ENCODE assay signal across 28 cellular contexts in the genomic region with DNA sequence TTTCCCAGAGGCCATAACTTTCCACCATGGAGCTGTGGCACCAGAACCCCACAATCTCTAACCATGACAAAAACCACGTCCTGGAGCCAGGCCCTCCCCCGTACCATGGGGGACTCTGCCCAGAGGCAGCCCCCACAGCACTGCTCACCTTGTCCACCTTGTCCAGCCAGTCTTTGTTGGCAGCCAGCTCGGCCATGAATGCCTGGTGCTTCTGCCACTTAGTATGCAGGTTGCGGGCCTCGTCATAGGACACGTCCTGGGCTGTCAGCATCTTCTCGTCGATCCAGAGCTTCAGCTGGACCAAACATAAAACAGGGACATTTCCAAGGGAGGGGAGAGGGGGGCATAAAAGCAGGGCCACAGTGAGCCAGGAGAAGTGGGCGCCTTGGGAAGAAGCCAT.
"Had no signal": no experiment of that assay in that cellular context is flagged by ENCODE, and none has a peak within 500 bp of the region (broad histone marks: within the 10 kb centered on the region; RNA-seq: fewer than 3 reads in every experiment).

No MANE protein-coding gene starts in this region.

- FAIRE-seq: colon, endometrium, islet of Langerhans, keratinocyte had no signal

- H3K4me3 Mint-ChIP-seq: effector memory CD8-positive, alpha-beta T cell; endodermal cell; mesothelial cell of epicardium had no signal

- H3K9me3 ChIP-seq: gastrocnemius medialis, left lung, mucosa of descending colon had no signal

- H3K4me3 ChIP-seq: coronary artery, dorsolateral prefrontal cortex, esophagus squamous epithelium, gastrocnemius medialis, heart right ventricle, left lung, lower lobe of right lung, mucosa of descending colon had no signal

- H3K27me3 ChIP-seq: dorsolateral prefrontal cortex, esophagus squamous epithelium, gastrocnemius medialis, left lung had no signal

- H3K27ac Mint-ChIP-seq: effector memory CD8-positive, alpha-beta T cell; mesothelial cell of epicardium had no signal

- H3K4me1 ChIP-seq: lower lobe of right lung had no signal

- H3K27ac ChIP-seq: coronary artery, dorsolateral prefrontal cortex, epithelial cell of prostate, esophagus squamous epithelium, gastrocnemius medialis, heart right ventricle, left lung, lower lobe of right lung had no signal

- H3K9me3 Mint-ChIP-seq: effector memory CD8-positive, alpha-beta T cell; mesothelial cell of epicardium had no signal

- DNase-seq: dermis blood vessel endothelial cell; dorsolateral prefrontal cortex; effector CD4-positive, alpha-beta T cell; effector memory CD8-positive, alpha-beta T cell; endodermal cell; erythroblast; esophagus squamous epithelium; foreskin fibroblast; foreskin melanocyte; gastrocnemius medialis; glutamatergic neuron; head of caudate nucleus; heart right ventricle; hippocampal formation; left cardiac atrium; left ventricle myocardium superior; lower lobe of right lung; mesenchymal stem cell had no signal

- H3K36me3 ChIP-seq: gastrocnemius medialis, heart right ventricle, left lung, lower lobe of right lung had no signal

- H3K4me1 Mint-ChIP-seq: endodermal cell had no signal

- ATAC-seq: effector memory CD8-positive, alpha-beta T cell; esophagus mucosa; gastrocnemius medialis; heart right ventricle; left cardiac atrium; left lung; left ventricle myocardium superior; lower lobe of right lung; mucosa of descending colon had no signal
